In genomic region chr1:160101037-160101716, GRCh38 we compare ENCODE assay signal across 1 cellular context.
TF ChIP-seq lines count a peak whose summit lies in the region.

No MANE protein-coding gene starts in this region.

TF ChIP-seq in HepG2, 621 proteins besides CTCF, POLR2A, EP300 and RAD21 (continued from another document and continues in another):
- peak; percentile 35 to 73; a peak in 3 of 4 replicates for TF ChIP-seq HMGXB4 (CRISPR knock-in tag; IDR thresholded peaks at IDR 0.05; ENCODE audit: borderline replicate concordance in 1 of 2, low read depth in 1 of 2)
- TF ChIP-seq ZNF75D (CRISPR knock-in tag; IDR thresholded peaks at IDR 0.05; ENCODE audit: borderline replicate concordance), result no peak
- no peak for TF ChIP-seq ATF3 (CRISPR knock-in tag; IDR thresholded peaks at IDR 0.05)
- TF ChIP-seq KDM4B (CRISPR knock-in tag; IDR thresholded peaks at IDR 0.05), result no peak
- TF ChIP-seq ZNF710 (CRISPR knock-in tag; IDR thresholded peaks at IDR 0.05; ENCODE audit: borderline replicate concordance), result no peak
- no peak for TF ChIP-seq PHF5A (CRISPR knock-in tag; IDR thresholded peaks at IDR 0.05; ENCODE audit: low read depth, unreplicated experiment)
- peak; percentile 65; the same call in 1 of the 2 replicates for TF ChIP-seq ARID4A (CRISPR knock-in tag; IDR thresholded peaks at IDR 0.05; ENCODE audit: borderline replicate concordance)
- no peak for TF ChIP-seq NR1H2 (CRISPR knock-in tag; IDR thresholded peaks at IDR 0.05; ENCODE audit: borderline replicate concordance, low read depth)
- no peak for TF ChIP-seq ZMYM3 (CRISPR knock-in tag; IDR thresholded peaks at IDR 0.05)
- TF ChIP-seq ZNF790 (CRISPR knock-in tag; IDR thresholded peaks at IDR 0.05; ENCODE audit: borderline replicate concordance), result no peak
- TF ChIP-seq ZNF232 (CRISPR knock-in tag; IDR thresholded peaks at IDR 0.05; ENCODE audit: borderline replicate concordance), result 0 out of 2 replicates have a peak, but pooled peaks have one; percentile 44
- TF ChIP-seq TEAD2 (CRISPR knock-in tag; IDR thresholded peaks at IDR 0.05), result no peak
- peak; percentile 52; the same call in 1 of the 2 replicates for TF ChIP-seq ZFP90 (CRISPR knock-in tag; IDR thresholded peaks at IDR 0.05; ENCODE audit: borderline replicate concordance)
- TF ChIP-seq ATM (IDR thresholded peaks at IDR 0.05; ENCODE audit: borderline replicate concordance), result no peak; the same call in 1 of the 2 replicates
- 0 out of 2 replicates have a peak, but pooled peaks have one; percentile 30 for TF ChIP-seq ZBTB7B (CRISPR knock-in tag; IDR thresholded peaks at IDR 0.05)
- TF ChIP-seq RBM22 (optimal IDR thresholded peaks at IDR 0.05; ENCODE audit: low read length), result no peak
- no peak for TF ChIP-seq NBN (conservative IDR thresholded peaks at IDR 0.05)
- TF ChIP-seq ARHGAP35 (CRISPR knock-in tag; IDR thresholded peaks at IDR 0.05; ENCODE audit: borderline replicate concordance), result no peak
- no peak for TF ChIP-seq ZNF160 (CRISPR knock-in tag; IDR thresholded peaks at IDR 0.05)
- no peak for TF ChIP-seq HNF1A (IDR thresholded peaks at IDR 0.05; ENCODE audit: low read depth)
- TF ChIP-seq HNF1A (CRISPR knock-in tag; IDR thresholded peaks at IDR 0.05; ENCODE audit: borderline replicate concordance), result no peak
- TF ChIP-seq SOX13 (IDR thresholded peaks at IDR 0.05), result no peak
- peak in 1 of 2 experiments; percentile 39; a peak in 1 of 4 replicates for TF ChIP-seq SOX13 (CRISPR knock-in tag; conservative IDR thresholded peaks at IDR 0.05 in 1 of 2, IDR thresholded peaks at IDR 0.05 in 1 of 2)
- no peak for TF ChIP-seq MAF1 (CRISPR knock-in tag; IDR thresholded peaks at IDR 0.05; ENCODE audit: borderline replicate concordance)
- peak; percentile 70; the same call in 1 of the 2 replicates for TF ChIP-seq ZBTB43 (CRISPR knock-in tag; conservative IDR thresholded peaks at IDR 0.05)
- no peak for TF ChIP-seq NFIB (CRISPR knock-in tag; IDR thresholded peaks at IDR 0.05; ENCODE audit: borderline replicate concordance)
- no peak for TF ChIP-seq RORA (CRISPR knock-in tag; IDR thresholded peaks at IDR 0.05)
- no peak for TF ChIP-seq GRHL1 (CRISPR knock-in tag; conservative IDR thresholded peaks at IDR 0.05)
- TF ChIP-seq ZNF784 (CRISPR knock-in tag; IDR thresholded peaks at IDR 0.05; ENCODE audit: borderline replicate concordance), result no peak
- TF ChIP-seq ZNF777 (CRISPR knock-in tag; IDR thresholded peaks at IDR 0.05), result no peak
- peak; percentile 56; the same call in 1 of the 2 replicates for TF ChIP-seq ZNF317 (CRISPR knock-in tag; IDR thresholded peaks at IDR 0.05)
- no peak for TF ChIP-seq TRIM24 (CRISPR knock-in tag; IDR thresholded peaks at IDR 0.05)
- 0 out of 2 replicates have a peak, but pooled peaks have one; percentile 33 for TF ChIP-seq ISL2 (CRISPR knock-in tag; IDR thresholded peaks at IDR 0.05)
- TF ChIP-seq ZNF577 (CRISPR knock-in tag; IDR thresholded peaks at IDR 0.05; ENCODE audit: borderline replicate concordance, low read depth), result no peak
- no peak for TF ChIP-seq XBP1 (CRISPR knock-in tag; IDR thresholded peaks at IDR 0.05)
- no peak for TF ChIP-seq ZNF614 (CRISPR knock-in tag; IDR thresholded peaks at IDR 0.05; ENCODE audit: borderline replicate concordance)
- 0 out of 2 replicates have a peak, but pooled peaks have one; percentile 39 for TF ChIP-seq ZNF224 (CRISPR knock-in tag; IDR thresholded peaks at IDR 0.05)
- no peak for TF ChIP-seq SMYD3 (CRISPR knock-in tag; IDR thresholded peaks at IDR 0.05)
- TF ChIP-seq SP4 (CRISPR knock-in tag; IDR thresholded peaks at IDR 0.05), result 0 out of 2 replicates have a peak, but pooled peaks have one; percentile 43
- TF ChIP-seq USF2 (IDR thresholded peaks at IDR 0.05; ENCODE audit: low read depth, low read length), result no peak
- TF ChIP-seq USF2 (CRISPR knock-in tag; IDR thresholded peaks at IDR 0.05; ENCODE audit: borderline replicate concordance), result no peak; the same call in 1 of the 2 replicates
- no peak for TF ChIP-seq SCMH1 (CRISPR knock-in tag; IDR thresholded peaks at IDR 0.05; ENCODE audit: borderline replicate concordance)
- TF ChIP-seq NFKB2 (CRISPR knock-in tag; IDR thresholded peaks at IDR 0.05; ENCODE audit: borderline replicate concordance), result peak; percentile 35; the same call in 1 of the 2 replicates
- no peak for TF ChIP-seq ZSCAN29 (CRISPR knock-in tag; conservative IDR thresholded peaks at IDR 0.05)
